8 cellular contexts compared by ENCODE assay signal in genomic region chr16:31713071-31713944, GRCh38.
DNase-seq lines count a peak whose midpoint lies in the region; ATAC-seq and TF ChIP-seq lines count a peak whose summit lies in the region.

No MANE protein-coding gene starts in this region.

- no peaks in the 10 kb centered on the region for H3K27me3 ChIP-seq in RWPE2 (ENCODE audit: insufficient read depth, poor library complexity, severe bottlenecking)

- H3K4me1 ChIP-seq in RWPE2 (ENCODE audit: insufficient read depth, poor library complexity, severe bottlenecking), result peaks cover 8% of the 10 kb centered on the region

- H3K4me3 ChIP-seq in LNCaP clone FGC (ENCODE audit: low read depth, low read length) (peak overlapping the region; percentile 90), RWPE2 (ENCODE audit: severe bottlenecking) (peak overlapping the region; percentile 96), fibroblast of the aortic adventitia (ENCODE audit: low read depth, low read length) (peak overlapping the region; percentile 92)

- no peaks in the 10 kb centered on the region for H3K27me3 Mint-ChIP-seq in natural killer cell treated with Interleukin-12 subunit alpha and Interleukin-12 subunit beta and Interleukin-15 and Interleukin-18, amount 100 ng/mL, for 72 hours

- TF ChIP-seq CTCF in LNCaP clone FGC (IDR thresholded peaks at IDR 0.05; ENCODE audit: control insufficient read depth, extremely low read depth, insufficient read depth), result no peak
- no peak for TF ChIP-seq CTCF in RWPE2 (IDR thresholded peaks at IDR 0.05; ENCODE audit: poor library complexity, severe bottlenecking)
- TF ChIP-seq CTCF in fibroblast of the aortic adventitia (IDR thresholded peaks at IDR 0.05; ENCODE audit: insufficient read depth, low read length), result no peak

- no peaks in the 10 kb centered on the region for H3K9me3 Mint-ChIP-seq in natural killer cell treated with Interleukin-12 subunit alpha and Interleukin-12 subunit beta and Interleukin-15 and Interleukin-18, amount 100 ng/mL, for 72 hours

- peak overlapping the region; percentile 95 for H3K4me3 Mint-ChIP-seq in natural killer cell treated with Interleukin-12 subunit alpha and Interleukin-12 subunit beta and Interleukin-15 and Interleukin-18, amount 100 ng/mL, for 72 hours

- peaks cover 17% of the 10 kb centered on the region for H3K36me3 ChIP-seq in RWPE2 (ENCODE audit: low read depth)

- peaks cover 19% of the 10 kb centered on the region for H3K36me3 Mint-ChIP-seq in natural killer cell treated with Interleukin-12 subunit alpha and Interleukin-12 subunit beta and Interleukin-15 and Interleukin-18, amount 100 ng/mL, for 72 hours

- DNase-seq in ELF-1 (ENCODE audit: low read depth, low spot score) (peak; percentile 96), H4 (ENCODE audit: low spot score) (peak; percentile 89), LNCaP clone FGC (ENCODE audit: low read depth) (peak; percentile 78), RWPE2 (ENCODE audit: low spot score) (peak; percentile 92), fibroblast of the aortic adventitia (ENCODE audit: low read depth) (peak; percentile 90)
- DNase-seq in activated effector memory CD4-positive, alpha-beta T cell treated with Interleukin-2 at 50 U/mL for 16 hours, result peak; percentile 85
- DNase-seq in natural killer cell treated with Interleukin-12 subunit alpha and Interleukin-12 subunit beta and Interleukin-15 and Interleukin-18, amount 100 ng/mL, for 72 hours (ENCODE audit: low spot score), result peak; percentile 93
- DNase-seq in stimulated activated naive CD4-positive, alpha-beta T cell treated with Interleukin-2 at 50 U/mL for 16 hours (lab: John Stamatoyannopoulos, UW), result peak; percentile 93

- H3K4me1 Mint-ChIP-seq in natural killer cell treated with Interleukin-12 subunit alpha and Interleukin-12 subunit beta and Interleukin-15 and Interleukin-18, amount 100 ng/mL, for 72 hours (ENCODE audit: low read depth in 2 of 2), result peaks cover 42 to 47% of the 10 kb centered on the region in 2 donors

- H3K27ac ChIP-seq in RWPE2 (ENCODE audit: poor library complexity, severe bottlenecking), result peak overlapping the region; percentile 57

- peak; percentile 92 for ATAC-seq in RWPE2 (ENCODE audit: low read depth)
- peak; percentile 91 for ATAC-seq in natural killer cell treated with Interleukin-12 subunit alpha and Interleukin-12 subunit beta and Interleukin-15 and Interleukin-18, amount 100 ng/mL, for 72 hours

- no peaks in the 10 kb centered on the region for H3K9me3 ChIP-seq in RWPE2 (ENCODE audit: severe bottlenecking)

- H3K27ac Mint-ChIP-seq in natural killer cell treated with Interleukin-12 subunit alpha and Interleukin-12 subunit beta and Interleukin-15 and Interleukin-18, amount 100 ng/mL, for 72 hours, result peak overlapping the region; percentile 85 to 98

Comparison
In these comparisons a context has a peak if more than half of its experiments do, and no peak if none do; other contexts are left out.
1. Peak in every context shown above with its lines: DNase-seq, ATAC-seq, H3K4me3 ChIP-seq and H3K27ac ChIP-seq.